21 cellular contexts compared by ENCODE assay signal in genomic region chr20:20456736-20457135, GRCh38.
"Had no signal": no experiment of that assay in that cellular context is flagged by ENCODE, and none has a peak within 500 bp of the region (broad histone marks: within the 10 kb centered on the region; RNA-seq: fewer than 3 reads in every experiment).

No MANE protein-coding gene starts in this region.

- H3K4me3 ChIP-seq: left lung, pancreas, prostate gland, skin epidermis, testis, transverse colon had no signal

- DNase-seq: activated CD4-positive, alpha-beta T cell treated with anti-CD3 and anti-CD28 coated beads for 4 hours; activated CD4-positive, alpha-beta T cell treated with anti-CD3 and anti-CD28 coated beads, Interleukin-2, amount 50 U/mL, for 48 hours; activated CD8-positive, alpha-beta memory T cell treated with anti-CD3 and anti-CD28 coated beads for 24 hours; activated effector memory CD4-positive, alpha-beta T cell treated with Interleukin-2 at 50 U/mL for 16 hours; activated naive CD4-positive, alpha-beta T cell treated with Interleukin-2 at 50 U/mL for 16 hours; brain microvascular endothelial cell; caudate nucleus; foreskin melanocyte; left lung; naive B cell; nucleus accumbens; pancreas; retina; stimulated activated CD4-positive, alpha-beta T cell treated with anti-CD3 and anti-CD28 coated beads, Interleukin-12 subunit alpha, Interleukin-12 subunit beta, amount 100 ng/mL, for 4 hours; stimulated activated CD4-positive, alpha-beta T cell treated with anti-CD3 and anti-CD28 coated beads, Interleukin-4, amount 100 ng/mL, for 1 hour; stimulated activated naive CD8-positive, alpha-beta T cell treated with anti-CD3 and anti-CD28 coated beads, Interleukin-15, Interleukin-2, amounts not matched to agents 100 U/mL and 50 U/mL, for 24 hours; testis; transverse colon had no signal

- ATAC-seq: left lung; sciatic nerve; stimulated activated naive CD8-positive, alpha-beta T cell treated with anti-CD3 and anti-CD28 coated beads, Interleukin-15, Interleukin-2, amounts not matched to agents 100 U/mL and 50 U/mL, for 24 hours had no signal
